8 cellular contexts compared by ENCODE assay signal in the genomic region with DNA sequence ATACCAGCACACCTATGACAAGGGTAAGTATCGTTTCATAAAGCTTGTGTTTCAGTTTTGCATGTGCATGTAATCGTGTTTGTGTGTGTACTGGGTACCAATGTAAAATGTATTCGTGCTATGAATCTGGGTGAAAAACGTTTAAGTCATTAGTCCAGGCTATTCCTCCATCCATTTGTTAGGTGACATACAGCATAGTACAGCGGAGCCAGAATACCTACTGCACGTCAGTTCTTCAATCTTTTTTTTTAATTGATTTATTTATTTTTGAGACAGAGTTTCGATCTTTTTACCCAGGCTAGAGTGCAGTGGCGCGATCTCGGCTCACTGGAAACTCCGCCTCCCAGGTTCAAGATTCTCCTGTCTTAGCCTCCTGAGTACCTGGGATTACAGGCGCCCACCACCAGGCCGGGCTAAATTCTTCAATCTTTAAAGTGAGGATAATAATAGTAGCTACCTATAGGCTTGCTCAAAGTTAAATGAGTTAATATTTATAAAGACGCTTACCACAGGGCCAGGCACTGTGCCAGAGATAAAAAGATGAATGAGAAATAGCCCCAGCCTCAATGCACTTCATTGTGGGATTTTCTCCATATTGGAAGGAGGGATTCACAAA. TPM values are rescaled to one million over a fixed set of nuclear protein-coding genes. Genes with fewer than 3 reads are reported as not detected.
DNase-seq lines count a peak whose midpoint lies in the region; ATAC-seq and TF ChIP-seq lines count a peak whose summit lies in the region.

No MANE protein-coding gene starts in this region.

- H3K36me3 Mint-ChIP-seq in activated CD4-positive, alpha-beta T cell treated with anti-CD3 and anti-CD28 coated beads for 36 hours (ENCODE audit: low read depth) = peaks cover 39% of the 10 kb centered on the region

- WGBS in SK-N-SH (ENCODE audit: low lambda C conversion rate) = 43% methylated on average over 14 of the region's 14 CpGs

- H3K9me3 ChIP-seq in SK-N-SH (no peaks in the 10 kb centered on the region), skeletal muscle satellite cell (replicated peaks; ENCODE audit: low read length) (no peaks in the 10 kb centered on the region)

- peak overlapping the region; percentile 91 for H3K4me3 Mint-ChIP-seq in activated CD4-positive, alpha-beta T cell treated with anti-CD3 and anti-CD28 coated beads for 36 hours

- CTCF ChIA-PET in activated CD4-positive, alpha-beta T cell treated with anti-CD3 and anti-CD28 coated beads for 36 hours (lab: Charles Lee) = interaction anchor here (0.5 to 2.6 kb wide), 15 partner anchors 11 to 303 kb away, joined by 3 to 19 read pairs (median 4); partner anchors contain the start of genes ERBB3 and PA2G4
- CTCF ChIA-PET in SK-N-SH (lab: Yijun Ruan, JAX) = interaction anchor here (0.8 to 5.1 kb wide), 12 partner anchors 12 to 303 kb away, joined by 3 to 46 read pairs (median 4); partner anchors contain the start of genes IKZF4, PYM1 and SUOX

- peak overlapping the region; percentile 97 for H2AFZ ChIP-seq in SK-N-SH (ENCODE audit: low read depth)

- peaks cover 14% of the 10 kb centered on the region for H4K20me1 ChIP-seq in SK-N-SH (ENCODE audit: insufficient read depth)

- ATAC-seq in activated CD4-positive, alpha-beta T cell treated with anti-CD3 and anti-CD28 coated beads for 36 hours = no peak
- ATAC-seq in GM21786 (IDR thresholded peaks at IDR 0.05; ENCODE audit: unreplicated experiment) = no peak

- H3F3A ChIP-seq in SK-N-SH (replicated peaks; ENCODE audit: insufficient read depth) = peaks cover 31% of the 10 kb centered on the region

- H3K36me3 ChIP-seq in SK-N-SH (replicated peaks in 1 of 2; ENCODE audit: control insufficient read depth in 1 of 2, insufficient read depth in 2 of 2, low read length in 1 of 2) (peaks cover 29 to 30% of the 10 kb centered on the region in 2 experiments), skeletal muscle satellite cell (ENCODE audit: insufficient read depth, low read length) (peaks cover 36% of the 10 kb centered on the region)

- TF ChIP-seq CTCF in SK-N-SH (IDR thresholded peaks at IDR 0.05) = no peak
- TF ChIP-seq CTCF in fibroblast of the aortic adventitia (IDR thresholded peaks at IDR 0.05; ENCODE audit: insufficient read depth, low read length) = no peak

- H3K27me3 Mint-ChIP-seq in activated CD4-positive, alpha-beta T cell treated with anti-CD3 and anti-CD28 coated beads for 36 hours = no peaks in the 10 kb centered on the region

- DNase-seq in activated CD4-positive, alpha-beta T cell treated with anti-CD3 and anti-CD28 coated beads for 36 hours = peak; percentile 27
- no peak for DNase-seq in activated CD4-positive, alpha-beta T cell treated with anti-CD3 and anti-CD28 coated beads for 4 hours
- DNase-seq in SK-N-SH (no peak), fibroblast of the aortic adventitia (ENCODE audit: low read depth) (no peak), globus pallidus (ENCODE audit: low spot score) (no peak), activated gamma-delta T cell (lab: John Stamatoyannopoulos, UW) (no peak)

- H3K4me1 ChIP-seq in SK-N-SH (ENCODE audit: control insufficient read depth in 1 of 2, insufficient read depth in 2 of 2, low read depth in 1 of 2, low read length in 1 of 2) = peaks cover 6 to 10% of the 10 kb centered on the region in 2 experiments
- peaks cover 9% of the 10 kb centered on the region for H3K4me1 ChIP-seq in skeletal muscle satellite cell (ENCODE audit: control insufficient read depth, insufficient read depth, low read length)

- POLR2A ChIA-PET in activated CD4-positive, alpha-beta T cell treated with anti-CD3 and anti-CD28 coated beads for 36 hours (lab: Charles Lee) = interaction anchor here (0.6 to 1.4 kb wide), 3 partner anchors 63 to 221 kb away, joined by 4 to 8 read pairs (median 4); partner anchors contain the start of gene PA2G4
- POLR2A ChIA-PET in SK-N-SH (lab: Yijun Ruan, JAX) = interaction anchor here (0.6 to 2.0 kb wide), 4 partner anchors 17 to 77 kb away, joined by 3 to 6 read pairs (median 4); partner anchors contain the start of genes IKZF4 and ZC3H10

- H3K4me1 Mint-ChIP-seq in activated CD4-positive, alpha-beta T cell treated with anti-CD3 and anti-CD28 coated beads for 36 hours = peaks cover 54% of the 10 kb centered on the region

- peak overlapping the region; percentile 65; the same call in 1 of the 2 replicates for H3K9ac ChIP-seq in SK-N-SH
- H3K9ac ChIP-seq in skeletal muscle satellite cell (ENCODE audit: low read depth, low read length) = peak overlapping the region; percentile 79

- H3K4me3 ChIP-seq in SK-N-SH (ENCODE audit: low read depth in 2 of 2, low read length in 1 of 2) = peak overlapping the region; percentile 45 to 62
- H3K4me3 ChIP-seq in fibroblast of the aortic adventitia (ENCODE audit: low read depth, low read length) = peak overlapping the region; percentile 60
- peak overlapping the region; percentile 62 for H3K4me3 ChIP-seq in skeletal muscle satellite cell (ENCODE audit: low read length)

- TF ChIP-seq RAD21 in SK-N-SH (IDR thresholded peaks at IDR 0.05; ENCODE audit: low read length) = no peak

- intact Hi-C loops in activated CD4-positive, alpha-beta T cell treated with anti-CD3 and anti-CD28 coated beads for 36 hours (cut with DNase I, micrococcal nuclease) = loop anchor here (1.0 to 10.0 kb wide), 20 partner anchors 20 to 319 kb away; partner anchors contain the start of genes IKZF4 (in 2 of the 2), PA2G4 (in 2 of the 2), SARNP (in 2 of the 2) and ZC3H10 (in 2 of the 2)

- H3K9me3 Mint-ChIP-seq in activated CD4-positive, alpha-beta T cell treated with anti-CD3 and anti-CD28 coated beads for 36 hours (ENCODE audit: low read depth) = no peaks in the 10 kb centered on the region

- H3K27ac Mint-ChIP-seq in activated CD4-positive, alpha-beta T cell treated with anti-CD3 and anti-CD28 coated beads for 36 hours = peak overlapping the region; percentile 93

- H3K79me2 ChIP-seq in SK-N-SH (ENCODE audit: insufficient read depth) = peaks cover 22% of the 10 kb centered on the region

- H3K27ac ChIP-seq in SK-N-SH (ENCODE audit: low read depth in 2 of 2, low read length in 1 of 2) = peak overlapping the region; percentile 85 to 90

- TF ChIP-seq EP300 in SK-N-SH (IDR thresholded peaks at IDR 0.05; ENCODE audit: borderline replicate concordance in 1 of 2, low read depth in 1 of 2, low read length in 1 of 2) = no peak

- no peaks in the 10 kb centered on the region for H3K9me2 ChIP-seq in SK-N-SH

- H3K4me2 ChIP-seq in SK-N-SH (peak overlapping the region; percentile 81), skeletal muscle satellite cell (ENCODE audit: low read length) (peak overlapping the region; percentile 74)

- H3K27me3 ChIP-seq in SK-N-SH (ENCODE audit: insufficient read depth) (no peaks in the 10 kb centered on the region), skeletal muscle satellite cell (ENCODE audit: control insufficient read depth, insufficient read depth, low read length) (no peaks in the 10 kb centered on the region)

TF ChIP-seq in SK-N-SH, 30 proteins besides CTCF, POLR2A, EP300 and RAD21 (continues in another document):
- TF ChIP-seq, protein P1, sequence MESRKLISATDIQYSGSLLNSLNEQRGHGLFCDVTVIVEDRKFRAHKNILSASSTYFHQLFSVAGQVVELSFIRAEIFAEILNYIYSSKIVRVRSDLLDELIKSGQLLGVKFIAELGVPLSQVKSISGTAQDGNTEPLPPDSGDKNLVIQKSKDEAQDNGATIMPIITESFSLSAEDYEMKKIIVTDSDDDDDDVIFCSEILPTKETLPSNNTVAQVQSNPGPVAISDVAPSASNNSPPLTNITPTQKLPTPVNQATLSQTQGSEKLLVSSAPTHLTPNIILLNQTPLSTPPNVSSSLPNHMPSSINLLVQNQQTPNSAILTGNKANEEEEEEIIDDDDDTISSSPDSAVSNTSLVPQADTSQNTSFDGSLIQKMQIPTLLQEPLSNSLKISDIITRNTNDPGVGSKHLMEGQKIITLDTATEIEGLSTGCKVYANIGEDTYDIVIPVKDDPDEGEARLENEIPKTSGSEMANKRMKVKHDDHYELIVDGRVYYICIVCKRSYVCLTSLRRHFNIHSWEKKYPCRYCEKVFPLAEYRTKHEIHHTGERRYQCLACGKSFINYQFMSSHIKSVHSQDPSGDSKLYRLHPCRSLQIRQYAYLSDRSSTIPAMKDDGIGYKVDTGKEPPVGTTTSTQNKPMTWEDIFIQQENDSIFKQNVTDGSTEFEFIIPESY (IDR thresholded peaks at IDR 0.05; ENCODE audit: borderline replicate concordance, low read depth) = no peak

RNA-seq across cellular contexts. Expression of gene RPS26, which starts 0.6 kb away (rescaled TPM):
- total RNA-seq in activated CD4-positive, alpha-beta T cell treated with anti-CD3 and anti-CD28 coated beads for 36 hours = 10 to 100 TPM; 33.9 to 64.0 TPM
- polyA plus RNA-seq in SK-N-SH (2012; rRNA removed) = 1,500 and 1,782 TPM in 2 replicates
- polyA plus RNA-seq in SK-N-SH (2012; cell fraction: cytosol; rRNA removed) = 1,649 and 1,800 TPM in 2 replicates
- 395 and 584 TPM in 2 replicates for polyA plus RNA-seq in SK-N-SH (2012; cell fraction: nucleus; rRNA removed)
- 321 and 893 TPM in 2 replicates for total RNA-seq in fibroblast of the aortic adventitia (ENCODE audit: low replicate concordance)
- total RNA-seq in skeletal muscle satellite cell (2012; rRNA removed) = 866 and 1,036 TPM in 2 replicates

RNA-seq across cellular contexts. Expression of gene IKZF4, which starts 20.2 kb away (rescaled TPM):
- total RNA-seq in activated CD4-positive, alpha-beta T cell treated with anti-CD3 and anti-CD28 coated beads for 36 hours = 10 to 100 TPM; 14.9 to 16.3 TPM
- polyA plus RNA-seq in SK-N-SH (2012; rRNA removed) = 2.0 and 3.9 TPM in 2 replicates
- 2.7 and 3.5 TPM in 2 replicates for polyA plus RNA-seq in SK-N-SH (2012; cell fraction: cytosol; rRNA removed)
- 9.5 and 11.2 TPM in 2 replicates for polyA plus RNA-seq in SK-N-SH (2012; cell fraction: nucleus; rRNA removed)
- total RNA-seq in fibroblast of the aortic adventitia (ENCODE audit: low replicate concordance) = 0.65 and 3.4 TPM in 2 replicates
- 0.87 and 1.0 TPM in 2 replicates for total RNA-seq in skeletal muscle satellite cell (2012; rRNA removed)

RNA-seq across cellular contexts. Expression of gene ERBB3, which starts 38.9 kb away (rescaled TPM):
- under 1 TPM; 0.32 to 0.57 TPM for total RNA-seq in activated CD4-positive, alpha-beta T cell treated with anti-CD3 and anti-CD28 coated beads for 36 hours
- 1.4 and 1.5 TPM in 2 replicates for polyA plus RNA-seq in SK-N-SH (2012; rRNA removed)
- polyA plus RNA-seq in SK-N-SH (2012; cell fraction: cytosol; rRNA removed) = 1.1 and 1.2 TPM in 2 replicates
- polyA plus RNA-seq in SK-N-SH (2012; cell fraction: nucleus; rRNA removed) = 0.99 and 1.1 TPM in 2 replicates
- total RNA-seq in fibroblast of the aortic adventitia (ENCODE audit: low replicate concordance) = 1.2 and 1.5 TPM in 2 replicates
- total RNA-seq in skeletal muscle satellite cell (2012; rRNA removed) = 0.66 TPM in 1 of 2 replicates, not detected in the other

RNA-seq across cellular contexts. Expression of gene SUOX, which starts 44.0 kb away (rescaled TPM):
- 1 to 10 TPM; 2.9 to 3.4 TPM for total RNA-seq in activated CD4-positive, alpha-beta T cell treated with anti-CD3 and anti-CD28 coated beads for 36 hours
- polyA plus RNA-seq in SK-N-SH (2012; rRNA removed) = 23.2 and 25.7 TPM in 2 replicates
- 14.1 and 18.3 TPM in 2 replicates for polyA plus RNA-seq in SK-N-SH (2012; cell fraction: cytosol; rRNA removed)
- 32.8 and 45.2 TPM in 2 replicates for polyA plus RNA-seq in SK-N-SH (2012; cell fraction: nucleus; rRNA removed)
- 20.4 and 40.4 TPM in 2 replicates for total RNA-seq in fibroblast of the aortic adventitia (ENCODE audit: low replicate concordance)
- total RNA-seq in skeletal muscle satellite cell (2012; rRNA removed) = 8.5 and 12.9 TPM in 2 replicates
